Comparison of ENCODE assay signal across 30 cellular contexts in genomic region chr9:122949696-122950095, GRCh38. TPM values are rescaled to one million over a fixed set of nuclear protein-coding genes. Genes with fewer than 3 reads are reported as not detected.
DNase-seq lines count a peak whose midpoint lies in the region; ATAC-seq and TF ChIP-seq lines count a peak whose summit lies in the region.
"Had no signal": no experiment of that assay in that cellular context is flagged by ENCODE, and none has a peak within 500 bp of the region (broad histone marks: within the 10 kb centered on the region; RNA-seq: fewer than 3 reads in every experiment).

No MANE protein-coding gene starts in this region.

- H3K9me3 ChIP-seq in SK-N-MC (ENCODE audit: low read depth, low read length): no peaks in the 10 kb centered on the region
- H3K9me3 ChIP-seq: breast epithelium, esophagus squamous epithelium, gastrocnemius medialis, tibial artery had no signal

- ATAC-seq in GM18498 (IDR thresholded peaks at IDR 0.05; ENCODE audit: unreplicated experiment) (no peak), HG03565 (IDR thresholded peaks at IDR 0.05; ENCODE audit: unreplicated experiment) (no peak), HG03135 (IDR thresholded peaks at IDR 0.05; ENCODE audit: unreplicated experiment) (no peak)
- ATAC-seq: activated CD8-positive, alpha-beta memory T cell treated with anti-CD3 and anti-CD28 coated beads, Interleukin-2, amount 10 ng/mL, durations not matched to agents 7 days and 5 days; gastrocnemius medialis; HepG2; naive thymus-derived CD4-positive, alpha-beta T cell; Panc1; stimulated activated naive CD8-positive, alpha-beta T cell treated with anti-CD3 and anti-CD28 coated beads, Interleukin-15, amount 100 ng/mL, for 72 hours had no signal

- H3K27me3 Mint-ChIP-seq in endothelial cell (ENCODE audit: unreplicated experiment) (peaks cover 2% of the 10 kb centered on the region), nephron (ENCODE audit: low read depth) (no peaks in the 10 kb centered on the region)
- H3K27me3 Mint-ChIP-seq: activated CD8-positive, alpha-beta memory T cell treated with anti-CD3 and anti-CD28 coated beads, Interleukin-2, amount 10 ng/mL, durations not matched to agents 7 days and 5 days; activated naive CD4-positive, alpha-beta T cell treated with anti-CD3 and anti-CD28 coated beads, Interleukin-2, amount 10 ng/mL, durations not matched to agents 7 days and 5 days; naive thymus-derived CD4-positive, alpha-beta T cell; stimulated activated naive CD8-positive, alpha-beta T cell treated with anti-CD3 and anti-CD28 coated beads, Interleukin-15, amount 100 ng/mL, for 72 hours had no signal

- TF ChIP-seq CTCF in endothelial cell (IDR thresholded peaks at IDR 0.05; ENCODE audit: unreplicated experiment) (no peak), nephron (IDR thresholded peaks at IDR 0.05; ENCODE audit: unreplicated experiment in 3 of 3) (no peak)

- no peaks in the 10 kb centered on the region for H3K36me3 ChIP-seq in H7 (replicated peaks; ENCODE audit: control insufficient read depth, insufficient read depth, low read length)
- peaks cover 22% of the 10 kb centered on the region; the same call in 1 of the 2 replicates for H3K36me3 ChIP-seq in SK-N-MC (ENCODE audit: insufficient read depth, low read length)
- H3K36me3 ChIP-seq: breast epithelium, esophagus squamous epithelium, gastrocnemius medialis had no signal

- H3K27ac Mint-ChIP-seq in endothelial cell (ENCODE audit: unreplicated experiment): peak overlapping the region; percentile 11
- H3K27ac Mint-ChIP-seq in nephron: peak overlapping the region; percentile 3 to 83 (median 62)
- H3K27ac Mint-ChIP-seq: activated CD8-positive, alpha-beta memory T cell treated with anti-CD3 and anti-CD28 coated beads, Interleukin-2, amount 10 ng/mL, durations not matched to agents 7 days and 5 days; activated naive CD4-positive, alpha-beta T cell treated with anti-CD3 and anti-CD28 coated beads, Interleukin-2, amount 10 ng/mL, durations not matched to agents 7 days and 5 days; endodermal cell; mesothelial cell of epicardium had no signal

- no peaks in the 10 kb centered on the region for H3K27me3 ChIP-seq in H7 (ENCODE audit: control insufficient read depth, insufficient read depth, low read length)
- H3K27me3 ChIP-seq: BLaER1, breast epithelium, esophagus squamous epithelium, gastrocnemius medialis, tibial artery had no signal

- H3K4me3 Mint-ChIP-seq in endothelial cell (ENCODE audit: unreplicated experiment): no peak overlapping the region
- H3K4me3 Mint-ChIP-seq in nephron: no peak overlapping the region
- H3K4me3 Mint-ChIP-seq: activated CD8-positive, alpha-beta memory T cell treated with anti-CD3 and anti-CD28 coated beads, Interleukin-2, amount 10 ng/mL, durations not matched to agents 7 days and 5 days; activated naive CD4-positive, alpha-beta T cell treated with anti-CD3 and anti-CD28 coated beads, Interleukin-2, amount 10 ng/mL, durations not matched to agents 7 days and 5 days; endodermal cell; mesothelial cell of epicardium; naive thymus-derived CD4-positive, alpha-beta T cell; stimulated activated naive CD8-positive, alpha-beta T cell treated with anti-CD3 and anti-CD28 coated beads, Interleukin-15, amount 100 ng/mL, for 72 hours had no signal

- peak overlapping the region; percentile 39; the same call in 1 of the 2 replicates for H3K27ac ChIP-seq in SK-N-MC
- H3K27ac ChIP-seq: BLaER1, breast epithelium, gastrocnemius medialis, tibial artery had no signal

- H3K9me3 Mint-ChIP-seq in endothelial cell (ENCODE audit: unreplicated experiment) (no peaks in the 10 kb centered on the region), nephron (no peaks in the 10 kb centered on the region)
- H3K9me3 Mint-ChIP-seq: activated naive CD4-positive, alpha-beta T cell treated with anti-CD3 and anti-CD28 coated beads, Interleukin-2, amount 10 ng/mL, durations not matched to agents 7 days and 5 days; endodermal cell; mesothelial cell of epicardium; naive thymus-derived CD4-positive, alpha-beta T cell; stimulated activated naive CD8-positive, alpha-beta T cell treated with anti-CD3 and anti-CD28 coated beads, Interleukin-15, amount 100 ng/mL, for 72 hours had no signal

- H3K36me3 Mint-ChIP-seq in endothelial cell (ENCODE audit: low read depth, unreplicated experiment): no peaks in the 10 kb centered on the region
- peaks cover 16% of the 10 kb centered on the region for H3K36me3 Mint-ChIP-seq in nephron (ENCODE audit: low read depth)

- DNase-seq in H7: peak; percentile 27
- DNase-seq in SK-N-MC (ENCODE audit: low read depth, low spot score): no peak
- DNase-seq in endothelial cell (ENCODE audit: low spot score): no peak
- DNase-seq: activated CD8-positive, alpha-beta memory T cell treated with anti-CD3 and anti-CD28 coated beads, Interleukin-2, amount 10 ng/mL, durations not matched to agents 7 days and 5 days; activated naive CD4-positive, alpha-beta T cell treated with anti-CD3 and anti-CD28 coated beads, Interleukin-2, amount 10 ng/mL, durations not matched to agents 7 days and 5 days; cortex of kidney; endodermal cell; esophagus squamous epithelium; gastrocnemius medialis; islet precursor cell; naive thymus-derived CD4-positive, alpha-beta T cell; NCI-H1694 treated with DMSO at 0.1 percent for 48 hours; NCI-H526; occipital lobe; SHP77; small intestine; stimulated activated CD4-positive, alpha-beta T cell treated with anti-CD3 and anti-CD28 coated beads, Interleukin-1b, Interleukin-23, amount 100 ng/mL, for 48 hours; stimulated activated CD8-positive, alpha-beta memory T cell treated with anti-CD3 and anti-CD28 coated beads, Interleukin-4, amount 100 ng/mL, for 48 hours; stimulated activated naive CD8-positive, alpha-beta T cell treated with anti-CD3 and anti-CD28 coated beads, Interleukin-15, amount 100 ng/mL, for 72 hours; T-helper 9 cell; tibial artery had no signal

- H3K4me3 ChIP-seq in H7 (ENCODE audit: insufficient read depth, low read depth, low read length) (no peak overlapping the region), SK-N-MC (no peak overlapping the region)
- H3K4me3 ChIP-seq: BLaER1, breast epithelium, esophagus squamous epithelium, gastrocnemius medialis, tibial artery had no signal

- H3K9ac ChIP-seq in SK-N-MC (ENCODE audit: insufficient read length): no peak overlapping the region
- H3K9ac ChIP-seq: BLaER1 had no signal

- peaks cover 24% of the 10 kb centered on the region for H3K4me1 Mint-ChIP-seq in endothelial cell (ENCODE audit: unreplicated experiment)
- peaks cover 31% of the 10 kb centered on the region for H3K4me1 Mint-ChIP-seq in nephron

RNA-seq across cellular contexts. Expression of gene RABGAP1, which starts 8.9 kb away (rescaled TPM):
- 15.6 and 28.1 TPM in 2 replicates for total RNA-seq in H7 (2014; rRNA removed; shearing (Covaris generic))
- total RNA-seq in endothelial cell (ENCODE audit: unreplicated experiment): 58.2 TPM

RNA-seq across cellular contexts. Expression of gene ZBTB26, which starts 18.4 kb away (rescaled TPM):
- total RNA-seq in H7 (2014; rRNA removed; shearing (Covaris generic)): 1.9 and 2.3 TPM in 2 replicates
- total RNA-seq in endothelial cell (ENCODE audit: unreplicated experiment): 9.8 TPM

RNA-seq across cellular contexts. Expression of gene ZBTB6, which starts 36.6 kb away (rescaled TPM):
- 8.6 and 11.7 TPM in 2 replicates for total RNA-seq in H7 (2014; rRNA removed; shearing (Covaris generic))
- total RNA-seq in endothelial cell (ENCODE audit: unreplicated experiment): 7.4 TPM

RNA-seq across cellular contexts. Expression of gene RC3H2, which starts 44.5 kb away (rescaled TPM):
- total RNA-seq in H7 (2014; rRNA removed; shearing (Covaris generic)): 21.6 and 28.0 TPM in 2 replicates
- total RNA-seq in endothelial cell (ENCODE audit: unreplicated experiment): 66.8 TPM
